Comparison of ENCODE assay signal across 1 cellular context in the genomic region with DNA sequence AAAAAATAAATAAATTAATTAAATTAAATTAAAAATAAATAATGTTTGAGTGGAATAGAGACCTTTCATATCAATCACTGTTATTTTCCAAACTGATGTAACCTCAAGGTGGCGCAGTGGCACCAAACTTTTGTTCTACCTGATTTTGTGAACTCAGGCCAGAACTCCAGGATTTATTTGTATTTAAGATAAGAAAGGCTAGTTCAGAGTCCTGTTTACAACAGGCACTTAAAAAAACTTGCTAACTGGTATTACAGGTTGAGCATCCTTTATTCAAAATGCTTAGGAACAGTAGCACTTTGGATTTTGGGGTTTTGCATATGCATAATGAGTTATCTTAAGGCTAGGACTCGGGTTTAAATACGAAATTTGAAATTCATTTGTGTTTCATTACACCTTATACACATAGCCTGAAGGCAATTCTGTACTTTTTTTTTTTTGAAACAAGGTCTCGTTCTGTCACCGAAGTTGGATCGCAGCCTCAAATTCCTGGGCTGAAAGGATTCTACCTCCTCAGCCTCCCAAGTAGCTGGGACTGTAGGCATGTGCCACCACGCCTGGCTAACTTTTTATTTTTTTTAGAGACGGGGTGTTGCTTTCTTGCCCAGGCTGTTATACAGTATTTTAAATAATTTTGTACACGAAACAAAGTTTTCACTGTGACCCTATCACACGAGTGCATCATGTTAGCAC.
TF ChIP-seq lines count a peak whose summit lies in the region.

No MANE protein-coding gene starts in this region.

TF ChIP-seq in GM23338, 12 proteins besides CTCF, POLR2A, EP300 and RAD21 (continued from another document):
- TF ChIP-seq, protein P1, sequence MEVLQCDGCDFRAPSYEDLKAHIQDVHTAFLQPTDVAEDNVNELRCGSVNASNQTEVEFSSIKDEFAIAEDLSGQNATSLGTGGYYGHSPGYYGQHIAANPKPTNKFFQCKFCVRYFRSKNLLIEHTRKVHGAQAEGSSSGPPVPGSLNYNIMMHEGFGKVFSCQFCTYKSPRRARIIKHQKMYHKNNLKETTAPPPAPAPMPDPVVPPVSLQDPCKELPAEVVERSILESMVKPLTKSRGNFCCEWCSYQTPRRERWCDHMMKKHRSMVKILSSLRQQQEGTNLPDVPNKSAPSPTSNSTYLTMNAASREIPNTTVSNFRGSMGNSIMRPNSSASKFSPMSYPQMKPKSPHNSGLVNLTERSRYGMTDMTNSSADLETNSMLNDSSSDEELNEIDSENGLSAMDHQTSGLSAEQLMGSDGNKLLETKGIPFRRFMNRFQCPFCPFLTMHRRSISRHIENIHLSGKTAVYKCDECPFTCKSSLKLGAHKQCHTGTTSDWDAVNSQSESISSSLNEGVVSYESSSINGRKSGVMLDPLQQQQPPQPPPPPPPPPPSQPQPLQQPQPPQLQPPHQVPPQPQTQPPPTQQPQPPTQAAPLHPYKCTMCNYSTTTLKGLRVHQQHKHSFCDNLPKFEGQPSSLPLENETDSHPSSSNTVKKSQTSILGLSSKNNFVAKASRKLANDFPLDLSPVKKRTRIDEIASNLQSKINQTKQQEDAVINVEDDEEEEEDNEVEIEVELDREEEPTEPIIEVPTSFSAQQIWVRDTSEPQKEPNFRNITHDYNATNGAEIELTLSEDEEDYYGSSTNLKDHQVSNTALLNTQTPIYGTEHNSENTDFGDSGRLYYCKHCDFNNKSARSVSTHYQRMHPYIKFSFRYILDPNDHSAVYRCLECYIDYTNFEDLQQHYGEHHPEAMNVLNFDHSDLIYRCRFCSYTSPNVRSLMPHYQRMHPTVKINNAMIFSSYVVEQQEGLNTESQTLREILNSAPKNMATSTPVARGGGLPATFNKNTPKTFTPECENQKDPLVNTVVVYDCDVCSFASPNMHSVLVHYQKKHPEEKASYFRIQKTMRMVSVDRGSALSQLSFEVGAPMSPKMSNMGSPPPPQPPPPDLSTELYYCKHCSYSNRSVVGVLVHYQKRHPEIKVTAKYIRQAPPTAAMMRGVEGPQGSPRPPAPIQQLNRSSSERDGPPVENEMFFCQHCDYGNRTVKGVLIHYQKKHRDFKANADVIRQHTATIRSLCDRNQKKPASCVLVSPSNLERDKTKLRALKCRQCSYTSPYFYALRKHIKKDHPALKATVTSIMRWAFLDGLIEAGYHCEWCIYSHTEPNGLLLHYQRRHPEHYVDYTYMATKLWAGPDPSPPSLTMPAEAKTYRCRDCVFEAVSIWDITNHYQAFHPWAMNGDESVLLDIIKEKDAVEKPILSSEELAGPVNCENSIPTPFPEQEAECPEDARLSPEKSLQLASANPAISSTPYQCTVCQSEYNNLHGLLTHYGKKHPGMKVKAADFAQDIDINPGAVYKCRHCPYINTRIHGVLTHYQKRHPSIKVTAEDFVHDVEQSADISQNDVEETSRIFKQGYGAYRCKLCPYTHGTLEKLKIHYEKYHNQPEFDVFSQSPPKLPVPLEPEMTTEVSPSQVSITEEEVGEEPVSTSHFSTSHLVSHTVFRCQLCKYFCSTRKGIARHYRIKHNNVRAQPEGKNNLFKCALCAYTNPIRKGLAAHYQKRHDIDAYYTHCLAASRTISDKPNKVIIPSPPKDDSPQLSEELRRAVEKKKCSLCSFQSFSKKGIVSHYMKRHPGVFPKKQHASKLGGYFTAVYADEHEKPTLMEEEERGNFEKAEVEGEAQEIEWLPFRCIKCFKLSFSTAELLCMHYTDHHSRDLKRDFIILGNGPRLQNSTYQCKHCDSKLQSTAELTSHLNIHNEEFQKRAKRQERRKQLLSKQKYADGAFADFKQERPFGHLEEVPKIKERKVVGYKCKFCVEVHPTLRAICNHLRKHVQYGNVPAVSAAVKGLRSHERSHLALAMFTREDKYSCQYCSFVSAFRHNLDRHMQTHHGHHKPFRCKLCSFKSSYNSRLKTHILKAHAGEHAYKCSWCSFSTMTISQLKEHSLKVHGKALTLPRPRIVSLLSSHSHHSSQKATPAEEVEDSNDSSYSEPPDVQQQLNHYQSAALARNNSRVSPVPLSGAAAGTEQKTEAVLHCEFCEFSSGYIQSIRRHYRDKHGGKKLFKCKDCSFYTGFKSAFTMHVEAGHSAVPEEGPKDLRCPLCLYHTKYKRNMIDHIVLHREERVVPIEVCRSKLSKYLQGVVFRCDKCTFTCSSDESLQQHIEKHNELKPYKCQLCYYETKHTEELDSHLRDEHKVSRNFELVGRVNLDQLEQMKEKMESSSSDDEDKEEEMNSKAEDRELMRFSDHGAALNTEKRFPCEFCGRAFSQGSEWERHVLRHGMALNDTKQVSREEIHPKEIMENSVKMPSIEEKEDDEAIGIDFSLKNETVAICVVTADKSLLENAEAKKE (CRISPR knock-in tag; IDR thresholded peaks at IDR 0.05): no peak
- no peak for TF ChIP-seq ZNF331 (CRISPR knock-in tag; IDR thresholded peaks at IDR 0.05; ENCODE audit: low read depth)
- no peak for TF ChIP-seq POLR2AphosphoS5 (IDR thresholded peaks at IDR 0.05; ENCODE audit: low read depth)
- TF ChIP-seq EZH2 (IDR thresholded peaks at IDR 0.05; ENCODE audit: low read depth, unreplicated experiment): no peak
- no peak for TF ChIP-seq ZNF114 (CRISPR knock-in tag; IDR thresholded peaks at IDR 0.05)
- no peak for TF ChIP-seq ETS1 (IDR thresholded peaks at IDR 0.05)
- TF ChIP-seq STAT1 (IDR thresholded peaks at IDR 0.05; ENCODE audit: unreplicated experiment): no peak
- no peak for TF ChIP-seq JUNB (IDR thresholded peaks at IDR 0.05; ENCODE audit: unreplicated experiment)
TF ChIP-seq in GM23338: peak in this region for 0.
